Comparison of ENCODE assay signal across 8 cellular contexts in the genomic region with DNA sequence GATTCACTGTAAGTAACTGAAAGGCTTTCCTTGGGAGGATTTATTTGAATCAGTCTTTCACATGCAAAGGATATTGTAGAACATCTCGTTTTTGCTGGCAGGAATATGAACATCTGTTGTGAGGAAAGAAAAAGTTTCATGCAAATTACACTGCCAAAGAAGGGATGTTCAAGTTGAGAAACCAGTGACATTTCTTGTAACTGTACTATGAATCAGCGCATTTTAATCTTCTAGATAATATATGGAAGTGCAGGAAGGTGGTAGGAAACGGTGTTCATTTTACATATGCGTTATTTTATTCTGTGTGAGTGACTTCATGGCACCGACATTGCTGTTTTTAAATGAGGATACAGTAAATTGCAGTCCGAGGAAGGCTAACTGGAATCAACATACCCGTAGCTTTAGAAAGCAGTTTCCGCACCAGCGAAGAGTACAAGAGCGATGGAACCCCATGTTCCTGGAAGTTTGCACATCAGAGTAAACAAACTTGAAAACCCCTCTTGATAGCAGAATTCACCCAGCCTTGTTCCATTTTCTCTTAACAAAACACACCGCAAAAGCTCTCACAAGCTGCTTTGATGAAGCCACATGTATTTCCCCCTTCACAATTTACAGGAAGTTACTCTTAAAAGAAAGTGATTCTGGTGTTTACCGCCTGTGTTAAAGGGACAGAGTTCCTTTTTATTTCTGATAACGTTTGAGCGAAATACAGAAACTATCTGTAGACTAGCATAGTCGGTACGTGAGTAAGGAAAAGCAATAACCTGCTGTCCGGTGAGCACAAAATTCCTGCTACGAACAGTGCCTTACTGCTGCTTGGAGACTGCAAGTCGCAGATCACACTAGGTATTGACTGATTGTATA. TPM values are rescaled to one million over a fixed set of nuclear protein-coding genes. Genes with fewer than 3 reads are reported as not detected.
A peak's percentile ranks its signal among the peaks of the same experiment; 100 is the strongest.
DNase-seq lines count a peak whose midpoint lies in the region; ATAC-seq lines count a peak whose summit lies in the region.

No MANE protein-coding gene starts in this region.

- ATAC-seq in HG02642 (IDR thresholded peaks at IDR 0.05; ENCODE audit: poor library complexity, unreplicated experiment) (peak; percentile 44), Right ventricle myocardium superior (ENCODE audit: poor library complexity) (peak; percentile 66), aorta (ENCODE audit: low FRiP score) (no peak)

- H3K27ac ChIP-seq in aorta (ENCODE audit: low read depth in 1 of 2, low read length in 2 of 2) = no peak overlapping the region

- CTCF ChIA-PET in activated naive CD4-positive, alpha-beta T cell treated with anti-CD3 and anti-CD28 coated beads for 36 hours (lab: Charles Lee) = interaction anchor here (0.5 to 5.2 kb wide), 4 partner anchors 14 to 239 kb away, joined by 3 to 23 read pairs (median 4); no protein-coding TSS in a partner anchor

- H3K9me3 ChIP-seq in skeletal muscle satellite cell (replicated peaks; ENCODE audit: low read length) (no peaks in the 10 kb centered on the region), aorta (ENCODE audit: control insufficient read depth, low read length) (peaks cover 2% of the 10 kb centered on the region)

- H3K9ac ChIP-seq in skeletal muscle satellite cell (ENCODE audit: low read depth, low read length) = peak overlapping the region; percentile 78

- H3K4me1 Mint-ChIP-seq in activated naive CD4-positive, alpha-beta T cell treated with anti-CD3 and anti-CD28 coated beads for 36 hours (ENCODE audit: low read depth) = peaks cover 84% of the 10 kb centered on the region

- peaks cover 10% of the 10 kb centered on the region for H3K27me3 Mint-ChIP-seq in activated naive CD4-positive, alpha-beta T cell treated with anti-CD3 and anti-CD28 coated beads for 36 hours (ENCODE audit: low read depth)

- H3K4me3 ChIP-seq in skeletal muscle satellite cell (ENCODE audit: low read length) (peak overlapping the region; percentile 71), aorta (ENCODE audit: low read length in 2 of 2) (peak overlapping the region in 1 of 2 donors; percentile 34)

- H3K4me1 ChIP-seq in skeletal muscle satellite cell (ENCODE audit: control insufficient read depth, insufficient read depth, low read length) (peaks cover 22% of the 10 kb centered on the region), aorta (ENCODE audit: control insufficient read depth in 1 of 2, insufficient read depth in 2 of 2, low read length in 2 of 2) (no peaks in the 10 kb centered on the region)

- peaks cover 4% of the 10 kb centered on the region for H3K36me3 ChIP-seq in skeletal muscle satellite cell (ENCODE audit: insufficient read depth, low read length)
- no peaks in the 10 kb centered on the region for H3K36me3 ChIP-seq in aorta (ENCODE audit: control insufficient read depth in 1 of 2, insufficient read depth in 2 of 2, low read length in 1 of 2)

- peak overlapping the region; percentile 77 for H3K4me3 Mint-ChIP-seq in activated naive CD4-positive, alpha-beta T cell treated with anti-CD3 and anti-CD28 coated beads for 36 hours

- H3K4me2 ChIP-seq in skeletal muscle satellite cell (ENCODE audit: low read length) = peak overlapping the region; percentile 87

- DNase-seq in DMS53 (lab: John Stamatoyannopoulos, UW) = peak; percentile 18
- DNase-seq in DMS53 treated with DMSO at 0.1 percent for 48 hours (lab: John Stamatoyannopoulos, UW; ENCODE audit: unreplicated experiment) = no peak
- peak; percentile 66 for DNase-seq in NOMO-1 treated with dmso at 0.1 percent for 144 hours (lab: John Stamatoyannopoulos, UW; ENCODE audit: unreplicated experiment)
- peak; percentile 74 for DNase-seq in activated naive CD4-positive, alpha-beta T cell treated with anti-CD3 and anti-CD28 coated beads for 36 hours
- DNase-seq in Right ventricle myocardium superior = no peak
- no peak for DNase-seq in aorta

- 36 to 41% methylated on average over 19 of the region's 19 CpGs for WGBS in aorta, 2 donors

- H3K36me3 Mint-ChIP-seq in activated naive CD4-positive, alpha-beta T cell treated with anti-CD3 and anti-CD28 coated beads for 36 hours (ENCODE audit: low read depth) = no peaks in the 10 kb centered on the region

- intact Hi-C loops in activated naive CD4-positive, alpha-beta T cell treated with anti-CD3 and anti-CD28 coated beads for 36 hours (cut with micrococcal nuclease) = loop anchor here (1.0 to 10.0 kb wide), 24 partner anchors 11 to 1725 kb away; a partner anchor contains a TSS
- intact Hi-C loops in Right ventricle myocardium superior (cut with DNase I) = loop anchor here (10.0 kb wide), 2 partner anchors 127 to 613 kb away; no protein-coding TSS in a partner anchor
- intact Hi-C loops in aorta (cut with DNase I) = no loop called here

- no peaks in the 10 kb centered on the region for H3K27me3 ChIP-seq in skeletal muscle satellite cell (ENCODE audit: control insufficient read depth, insufficient read depth, low read length)
- H3K27me3 ChIP-seq in aorta (ENCODE audit: control insufficient read depth in 1 of 2, insufficient read depth in 2 of 2, low read length in 1 of 2) = no peaks in the 10 kb centered on the region

- H3K27ac Mint-ChIP-seq in activated naive CD4-positive, alpha-beta T cell treated with anti-CD3 and anti-CD28 coated beads for 36 hours = peak overlapping the region; percentile 98

- no peaks in the 10 kb centered on the region for H3K9me3 Mint-ChIP-seq in activated naive CD4-positive, alpha-beta T cell treated with anti-CD3 and anti-CD28 coated beads for 36 hours

RNA-seq across cellular contexts. Expression of a gene that starts 11.5 kb away (rescaled TPM):
- 1 to 10 TPM; 3.4 to 4.0 TPM for total RNA-seq in activated naive CD4-positive, alpha-beta T cell treated with anti-CD3 and anti-CD28 coated beads for 36 hours
- total RNA-seq in Right ventricle myocardium superior (1.1 TPM), aorta (10 to 100 TPM in 1 of 2 donors, 1 to 10 TPM in 1; 6.0 to 10.5 TPM)
- total RNA-seq in skeletal muscle satellite cell (2012; rRNA removed) = 0.44 and 2.5 TPM in 2 replicates
- polyA plus RNA-seq in aorta = 1 to 10 TPM in 1 of 2 donors, under 1 TPM in 1; 0.23 to 1.0 TPM

Comparison
In these comparisons a context has a peak if more than half of its experiments do, and no peak if none do; other contexts are left out.
1. DNase-seq: peak in DMS53 (single experiment), NOMO-1 treated with dmso at 0.1 percent for 144 hours (single experiment) and activated naive CD4-positive, alpha-beta T cell treated with anti-CD3 and anti-CD28 coated beads for 36 hours (single experiment); none in DMS53 treated with DMSO at 0.1 percent for 48 hours (single experiment), Right ventricle myocardium superior (single experiment) and aorta (0 of 2).
2. intact Hi-C loops: an anchor here in activated naive CD4-positive, alpha-beta T cell treated with anti-CD3 and anti-CD28 coated beads for 36 hours (1.0 to 10.0 kb wide) and Right ventricle myocardium superior (10.0 kb wide); none called in aorta.